Comparison of ENCODE assay signal across 1 cellular context in genomic region chr2:183060500-183061231, GRCh38.
TF ChIP-seq lines count a peak whose summit lies in the region.

No MANE protein-coding gene starts in this region.

TF ChIP-seq in HepG2, 621 proteins besides CTCF, POLR2A, EP300 and RAD21 (continued from another document and continues in another):
- TF ChIP-seq ZBTB44 (CRISPR knock-in tag; IDR thresholded peaks at IDR 0.05) (no peak), ZSCAN22 (CRISPR knock-in tag; IDR thresholded peaks at IDR 0.05) (no peak), ZNF879 (CRISPR knock-in tag; IDR thresholded peaks at IDR 0.05) (no peak), NR3C1 (CRISPR knock-in tag; IDR thresholded peaks at IDR 0.05) (no peak), MBNL3 (CRISPR knock-in tag; conservative IDR thresholded peaks at IDR 0.05) (no peak), SOX6 (IDR thresholded peaks at IDR 0.05) (no peak), SOX6 (CRISPR knock-in tag; IDR thresholded peaks at IDR 0.05) (peak; percentile 84), SMC3 (IDR thresholded peaks at IDR 0.05; ENCODE audit: low read length) (no peak), TERF1 (CRISPR knock-in tag; IDR thresholded peaks at IDR 0.05) (no peak), HDAC1 (CRISPR knock-in tag; IDR thresholded peaks at IDR 0.05) (peak; percentile 67; the same call in 1 of the 2 replicates), KDM5B (CRISPR knock-in tag; IDR thresholded peaks at IDR 0.05; ENCODE audit: borderline replicate concordance) (no peak), ZNF460 (CRISPR knock-in tag; IDR thresholded peaks at IDR 0.05; ENCODE audit: borderline replicate concordance) (no peak), MTA1 (CRISPR knock-in tag; IDR thresholded peaks at IDR 0.05; ENCODE audit: borderline replicate concordance) (no peak), ZNF430 (CRISPR knock-in tag; IDR thresholded peaks at IDR 0.05) (no peak), ZFP37 (CRISPR knock-in tag; IDR thresholded peaks at IDR 0.05; ENCODE audit: borderline replicate concordance) (no peak), PAX8 (CRISPR knock-in tag; IDR thresholded peaks at IDR 0.05; ENCODE audit: borderline replicate concordance) (no peak), ZFP62 (CRISPR knock-in tag; IDR thresholded peaks at IDR 0.05) (no peak), BCL3 (CRISPR knock-in tag; IDR thresholded peaks at IDR 0.05) (no peak), ATF1 (CRISPR knock-in tag; IDR thresholded peaks at IDR 0.05) (no peak), PHF20 (CRISPR knock-in tag; IDR thresholded peaks at IDR 0.05) (no peak), PITX1 (CRISPR knock-in tag; IDR thresholded peaks at IDR 0.05) (no peak), TARDBP (CRISPR knock-in tag; IDR thresholded peaks at IDR 0.05) (no peak), CREB3 (CRISPR knock-in tag; IDR thresholded peaks at IDR 0.05) (no peak), TOPORS (CRISPR knock-in tag; IDR thresholded peaks at IDR 0.05) (no peak), NFATC3 (CRISPR knock-in tag; IDR thresholded peaks at IDR 0.05) (no peak), ZNF335 (CRISPR knock-in tag; IDR thresholded peaks at IDR 0.05) (no peak), ZNF660 (CRISPR knock-in tag; IDR thresholded peaks at IDR 0.05; ENCODE audit: borderline replicate concordance, low read depth) (no peak), JUN (CRISPR knock-in tag; IDR thresholded peaks at IDR 0.05) (no peak), GATAD2A (CRISPR knock-in tag; IDR thresholded peaks at IDR 0.05) (peak; percentile 51; the same call in 1 of the 2 replicates), ATM (IDR thresholded peaks at IDR 0.05; ENCODE audit: borderline replicate concordance) (no peak), SALL1 (CRISPR knock-in tag; IDR thresholded peaks at IDR 0.05) (peak; percentile 40; the same call in 1 of the 2 replicates), TEAD3 (CRISPR knock-in tag; optimal IDR thresholded peaks at IDR 0.05; ENCODE audit: borderline replicate concordance) (peak; percentile 79), CBFB (CRISPR knock-in tag; IDR thresholded peaks at IDR 0.05) (no peak), IKZF5 (CRISPR knock-in tag; IDR thresholded peaks at IDR 0.05) (no peak), ARHGAP35 (CRISPR knock-in tag; IDR thresholded peaks at IDR 0.05; ENCODE audit: borderline replicate concordance) (no peak), ZNF605 (CRISPR knock-in tag; IDR thresholded peaks at IDR 0.05) (no peak), ARID5B (CRISPR knock-in tag; IDR thresholded peaks at IDR 0.05) (peak; percentile 55), ZNF572 (CRISPR knock-in tag; IDR thresholded peaks at IDR 0.05) (no peak), ZNF253 (CRISPR knock-in tag; IDR thresholded peaks at IDR 0.05; ENCODE audit: borderline replicate concordance) (no peak), ZNF276 (CRISPR knock-in tag; IDR thresholded peaks at IDR 0.05; ENCODE audit: low read depth) (no peak), HOXD1 (CRISPR knock-in tag; IDR thresholded peaks at IDR 0.05) (no peak), NFRKB (IDR thresholded peaks at IDR 0.05) (no peak), CREB1 (IDR thresholded peaks at IDR 0.05) (no peak), CREB1 (CRISPR knock-in tag; IDR thresholded peaks at IDR 0.05) (no peak), PPARG (CRISPR knock-in tag; conservative IDR thresholded peaks at IDR 0.05) (no peak), ZNF724P (CRISPR knock-in tag; IDR thresholded peaks at IDR 0.05; ENCODE audit: borderline replicate concordance) (no peak), ZNF121 (CRISPR knock-in tag; IDR thresholded peaks at IDR 0.05) (no peak), SKI (IDR thresholded peaks at IDR 0.05; ENCODE audit: partially characterized antibody) (no peak)
- TF ChIP-seq, protein P1, sequence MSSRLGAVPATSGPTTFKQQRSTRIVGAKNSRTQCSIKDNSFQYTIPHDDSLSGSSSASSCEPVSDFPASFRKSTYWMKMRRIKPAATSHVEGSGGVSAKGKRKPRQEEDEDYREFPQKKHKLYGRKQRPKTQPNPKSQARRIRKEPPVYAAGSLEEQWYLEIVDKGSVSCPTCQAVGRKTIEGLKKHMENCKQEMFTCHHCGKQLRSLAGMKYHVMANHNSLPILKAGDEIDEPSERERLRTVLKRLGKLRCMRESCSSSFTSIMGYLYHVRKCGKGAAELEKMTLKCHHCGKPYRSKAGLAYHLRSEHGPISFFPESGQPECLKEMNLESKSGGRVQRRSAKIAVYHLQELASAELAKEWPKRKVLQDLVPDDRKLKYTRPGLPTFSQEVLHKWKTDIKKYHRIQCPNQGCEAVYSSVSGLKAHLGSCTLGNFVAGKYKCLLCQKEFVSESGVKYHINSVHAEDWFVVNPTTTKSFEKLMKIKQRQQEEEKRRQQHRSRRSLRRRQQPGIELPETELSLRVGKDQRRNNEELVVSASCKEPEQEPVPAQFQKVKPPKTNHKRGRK (CRISPR knock-in tag; IDR thresholded peaks at IDR 0.05): no peak
- TF ChIP-seq, protein P2, sequence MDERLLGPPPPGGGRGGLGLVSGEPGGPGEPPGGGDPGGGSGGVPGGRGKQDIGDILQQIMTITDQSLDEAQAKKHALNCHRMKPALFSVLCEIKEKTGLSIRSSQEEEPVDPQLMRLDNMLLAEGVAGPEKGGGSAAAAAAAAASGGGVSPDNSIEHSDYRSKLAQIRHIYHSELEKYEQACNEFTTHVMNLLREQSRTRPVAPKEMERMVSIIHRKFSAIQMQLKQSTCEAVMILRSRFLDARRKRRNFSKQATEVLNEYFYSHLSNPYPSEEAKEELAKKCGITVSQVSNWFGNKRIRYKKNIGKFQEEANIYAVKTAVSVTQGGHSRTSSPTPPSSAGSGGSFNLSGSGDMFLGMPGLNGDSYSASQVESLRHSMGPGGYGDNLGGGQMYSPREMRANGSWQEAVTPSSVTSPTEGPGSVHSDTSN (CRISPR knock-in tag; IDR thresholded peaks at IDR 0.05): no peak
- TF ChIP-seq, protein P3, sequence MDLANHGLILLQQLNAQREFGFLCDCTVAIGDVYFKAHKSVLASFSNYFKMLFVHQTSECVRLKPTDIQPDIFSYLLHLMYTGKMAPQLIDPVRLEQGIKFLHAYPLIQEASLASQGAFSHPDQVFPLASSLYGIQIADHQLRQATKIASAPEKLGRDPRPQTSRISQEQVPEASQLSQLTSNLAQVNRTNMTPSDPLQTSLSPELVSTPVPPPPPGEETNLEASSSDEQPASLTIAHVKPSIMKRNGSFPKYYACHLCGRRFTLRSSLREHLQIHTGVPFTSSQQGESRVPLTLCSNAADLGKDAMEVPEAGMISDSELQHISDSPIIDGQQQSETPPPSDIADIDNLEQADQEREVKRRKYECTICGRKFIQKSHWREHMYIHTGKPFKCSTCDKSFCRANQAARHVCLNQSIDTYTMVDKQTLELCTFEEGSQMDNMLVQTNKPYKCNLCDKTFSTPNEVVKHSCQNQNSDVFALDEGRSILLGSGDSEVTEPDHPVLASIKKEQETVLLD (CRISPR knock-in tag; IDR thresholded peaks at IDR 0.05; ENCODE audit: low read depth): no peak
- TF ChIP-seq, protein P4, sequence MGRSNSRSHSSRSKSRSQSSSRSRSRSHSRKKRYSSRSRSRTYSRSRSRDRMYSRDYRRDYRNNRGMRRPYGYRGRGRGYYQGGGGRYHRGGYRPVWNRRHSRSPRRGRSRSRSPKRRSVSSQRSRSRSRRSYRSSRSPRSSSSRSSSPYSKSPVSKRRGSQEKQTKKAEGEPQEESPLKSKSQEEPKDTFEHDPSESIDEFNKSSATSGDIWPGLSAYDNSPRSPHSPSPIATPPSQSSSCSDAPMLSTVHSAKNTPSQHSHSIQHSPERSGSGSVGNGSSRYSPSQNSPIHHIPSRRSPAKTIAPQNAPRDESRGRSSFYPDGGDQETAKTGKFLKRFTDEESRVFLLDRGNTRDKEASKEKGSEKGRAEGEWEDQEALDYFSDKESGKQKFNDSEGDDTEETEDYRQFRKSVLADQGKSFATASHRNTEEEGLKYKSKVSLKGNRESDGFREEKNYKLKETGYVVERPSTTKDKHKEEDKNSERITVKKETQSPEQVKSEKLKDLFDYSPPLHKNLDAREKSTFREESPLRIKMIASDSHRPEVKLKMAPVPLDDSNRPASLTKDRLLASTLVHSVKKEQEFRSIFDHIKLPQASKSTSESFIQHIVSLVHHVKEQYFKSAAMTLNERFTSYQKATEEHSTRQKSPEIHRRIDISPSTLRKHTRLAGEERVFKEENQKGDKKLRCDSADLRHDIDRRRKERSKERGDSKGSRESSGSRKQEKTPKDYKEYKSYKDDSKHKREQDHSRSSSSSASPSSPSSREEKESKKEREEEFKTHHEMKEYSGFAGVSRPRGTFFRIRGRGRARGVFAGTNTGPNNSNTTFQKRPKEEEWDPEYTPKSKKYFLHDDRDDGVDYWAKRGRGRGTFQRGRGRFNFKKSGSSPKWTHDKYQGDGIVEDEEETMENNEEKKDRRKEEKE (IDR thresholded peaks at IDR 0.05): no peak
